13 cellular contexts compared by ENCODE assay signal in the genomic region with DNA sequence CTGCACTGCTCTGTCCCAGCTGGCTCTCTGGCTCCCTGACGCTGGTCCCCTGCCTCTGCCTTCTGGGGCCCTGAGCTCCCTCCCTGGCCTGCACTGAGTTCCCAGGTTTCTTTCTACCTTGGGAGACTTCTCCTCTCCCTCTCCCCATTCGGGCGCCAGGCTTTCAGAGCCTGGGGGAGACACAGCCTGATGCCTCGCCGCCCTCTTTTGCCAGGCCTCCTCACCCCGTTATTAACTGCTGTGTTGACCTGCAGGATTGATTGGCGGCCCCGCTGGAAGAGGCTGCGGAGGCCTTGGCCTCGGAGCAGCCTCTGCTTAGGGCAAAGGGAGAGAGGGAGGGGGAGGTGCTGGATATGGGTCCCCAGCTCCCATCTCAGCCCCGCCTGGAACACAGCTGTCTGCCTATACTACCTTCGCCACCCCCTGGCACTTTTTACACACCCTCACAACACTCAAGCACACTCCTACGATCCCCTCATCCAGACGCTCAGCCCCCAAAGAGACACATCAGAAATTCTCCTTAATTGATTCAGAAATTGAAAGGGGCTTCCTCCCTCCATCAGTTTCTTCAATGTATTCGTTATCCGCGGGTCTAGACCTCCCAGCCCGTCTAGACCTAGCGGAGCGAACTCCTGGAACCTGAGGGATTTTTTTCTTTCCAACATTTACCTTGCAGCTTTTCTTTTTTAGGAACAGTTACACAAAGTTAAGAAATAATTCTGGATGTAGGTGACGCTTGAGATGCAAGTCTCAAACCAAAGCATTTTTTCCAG. TPM values are rescaled to one million over a fixed set of nuclear protein-coding genes. Genes with fewer than 3 reads are reported as not detected.
DNase-seq lines count a peak whose midpoint lies in the region; ATAC-seq, FAIRE-seq and TF ChIP-seq lines count a peak whose summit lies in the region.
"Had no signal": no experiment of that assay in that cellular context is flagged by ENCODE, and none has a peak within 500 bp of the region (broad histone marks: within the 10 kb centered on the region; RNA-seq: fewer than 3 reads in every experiment).

No MANE protein-coding gene starts in this region.

- no peak for TF ChIP-seq CTCF in D721Med (IDR thresholded peaks at IDR 0.05; ENCODE audit: insufficient read depth, missing control alignments)

- H3K27me3 Mint-ChIP-seq in activated T-cell treated with anti-CD3 and anti-CD28 coated beads, Interleukin-2, amount 50 U/mL, for 4 hours (ENCODE audit: low read depth) = peaks cover 93% of the 10 kb centered on the region
- H3K27me3 Mint-ChIP-seq in activated T-helper 1 cell treated with anti-CD3 and anti-CD28 coated beads, Interleukin-12 subunit alpha, Interleukin-12 subunit beta, Interleukin-2, Interleukin-4 antibody, amounts not matched to agents 30 ng/mL and 10 ng/mL and 1 ng/mL, durations not matched to agents 14 hours and 24 hours and 36 hours (ENCODE audit: insufficient read depth) = peaks cover 91% of the 10 kb centered on the region
- peaks cover 34 to 45% (median 43%) of the 10 kb centered on the region in 3 donors for H3K27me3 Mint-ChIP-seq in immature natural killer cell (ENCODE audit: low read depth in 3 of 3)
- peaks cover 92% of the 10 kb centered on the region for H3K27me3 Mint-ChIP-seq in stimulated activated memory B cell treated with anti-CD40 and anti-IgM and Interleukin-4, amounts not matched to agents 10 μg/mL and 1 μg/mL and 100 μg/mL, for 72 hours

- FAIRE-seq in D721Med (lab: Jason Lieb, UNC) = no peak

- no peaks in the 10 kb centered on the region for H3K9me3 Mint-ChIP-seq in activated T-cell treated with anti-CD3 and anti-CD28 coated beads, Interleukin-2, amount 50 U/mL, for 4 hours
- H3K9me3 Mint-ChIP-seq in activated T-helper 1 cell treated with anti-CD3 and anti-CD28 coated beads, Interleukin-12 subunit alpha, Interleukin-12 subunit beta, Interleukin-2, Interleukin-4 antibody, amounts not matched to agents 30 ng/mL and 10 ng/mL and 1 ng/mL, durations not matched to agents 14 hours and 24 hours and 36 hours = no peaks in the 10 kb centered on the region
- H3K9me3 Mint-ChIP-seq in immature natural killer cell = no peaks in the 10 kb centered on the region
- no peaks in the 10 kb centered on the region for H3K9me3 Mint-ChIP-seq in stimulated activated memory B cell treated with anti-CD40 and anti-IgM and Interleukin-4, amounts not matched to agents 10 μg/mL and 1 μg/mL and 100 μg/mL, for 72 hours

- peaks cover 34% of the 10 kb centered on the region for H3K4me1 Mint-ChIP-seq in activated T-cell treated with anti-CD3 and anti-CD28 coated beads, Interleukin-2, amount 50 U/mL, for 4 hours (ENCODE audit: low read depth)
- H3K4me1 Mint-ChIP-seq in activated T-helper 1 cell treated with anti-CD3 and anti-CD28 coated beads, Interleukin-12 subunit alpha, Interleukin-12 subunit beta, Interleukin-2, Interleukin-4 antibody, amounts not matched to agents 30 ng/mL and 10 ng/mL and 1 ng/mL, durations not matched to agents 14 hours and 24 hours and 36 hours (ENCODE audit: low read depth) = peaks cover 11% of the 10 kb centered on the region
- peaks cover 18 to 23% of the 10 kb centered on the region in 2 donors for H3K4me1 Mint-ChIP-seq in immature natural killer cell
- peaks cover 52% of the 10 kb centered on the region for H3K4me1 Mint-ChIP-seq in stimulated activated memory B cell treated with anti-CD40 and anti-IgM and Interleukin-4, amounts not matched to agents 10 μg/mL and 1 μg/mL and 100 μg/mL, for 72 hours

- ATAC-seq in activated T-cell treated with anti-CD3 and anti-CD28 coated beads, Interleukin-2, amount 50 U/mL, for 4 hours = peak in 1 of 2 donors; percentile 22
- ATAC-seq in stimulated activated memory B cell treated with anti-CD40 and anti-IgM and Interleukin-4, amounts not matched to agents 10 μg/mL and 1 μg/mL and 100 μg/mL, for 72 hours = no peak
- ATAC-seq: body of pancreas, PC-3 had no signal

- H3K27ac Mint-ChIP-seq in activated T-helper 1 cell treated with anti-CD3 and anti-CD28 coated beads, Interleukin-12 subunit alpha, Interleukin-12 subunit beta, Interleukin-2, Interleukin-4 antibody, amounts not matched to agents 30 ng/mL and 10 ng/mL and 1 ng/mL, durations not matched to agents 14 hours and 24 hours and 36 hours = no peak overlapping the region
- no peak overlapping the region for H3K27ac Mint-ChIP-seq in immature natural killer cell
- H3K27ac Mint-ChIP-seq in stimulated activated memory B cell treated with anti-CD40 and anti-IgM and Interleukin-4, amounts not matched to agents 10 μg/mL and 1 μg/mL and 100 μg/mL, for 72 hours = peak overlapping the region; percentile 42

- no peaks in the 10 kb centered on the region for H3K36me3 Mint-ChIP-seq in activated T-cell treated with anti-CD3 and anti-CD28 coated beads, Interleukin-2, amount 50 U/mL, for 4 hours (ENCODE audit: insufficient read depth)
- H3K36me3 Mint-ChIP-seq in activated T-helper 1 cell treated with anti-CD3 and anti-CD28 coated beads, Interleukin-12 subunit alpha, Interleukin-12 subunit beta, Interleukin-2, Interleukin-4 antibody, amounts not matched to agents 30 ng/mL and 10 ng/mL and 1 ng/mL, durations not matched to agents 14 hours and 24 hours and 36 hours (ENCODE audit: low read depth) = no peaks in the 10 kb centered on the region
- H3K36me3 Mint-ChIP-seq in immature natural killer cell = no peaks in the 10 kb centered on the region
- H3K36me3 Mint-ChIP-seq in stimulated activated memory B cell treated with anti-CD40 and anti-IgM and Interleukin-4, amounts not matched to agents 10 μg/mL and 1 μg/mL and 100 μg/mL, for 72 hours = no peaks in the 10 kb centered on the region

- peak overlapping the region; percentile 48 for H3K4me3 Mint-ChIP-seq in activated T-cell treated with anti-CD3 and anti-CD28 coated beads, Interleukin-2, amount 50 U/mL, for 4 hours
- H3K4me3 Mint-ChIP-seq in activated T-helper 1 cell treated with anti-CD3 and anti-CD28 coated beads, Interleukin-12 subunit alpha, Interleukin-12 subunit beta, Interleukin-2, Interleukin-4 antibody, amounts not matched to agents 30 ng/mL and 10 ng/mL and 1 ng/mL, durations not matched to agents 14 hours and 24 hours and 36 hours = peak overlapping the region; percentile 1
- H3K4me3 Mint-ChIP-seq in immature natural killer cell = peak overlapping the region in 4 of 5 donors; percentile 17 to 83 (median 66)
- H3K4me3 Mint-ChIP-seq in stimulated activated memory B cell treated with anti-CD40 and anti-IgM and Interleukin-4, amounts not matched to agents 10 μg/mL and 1 μg/mL and 100 μg/mL, for 72 hours = peak overlapping the region; percentile 52

- no peak for DNase-seq in activated T-cell treated with anti-CD3 and anti-CD28 coated beads, Interleukin-2, amount 50 U/mL, for 4 hours
- DNase-seq in activated T-cell treated with anti-CD3 and anti-CD28 coated beads, Interleukin-2, amount 50 U/mL, for 1 hour = no peak
- no peak for DNase-seq in activated T-helper 1 cell treated with anti-CD3 and anti-CD28 coated beads, Interleukin-12 subunit alpha, Interleukin-12 subunit beta, Interleukin-2, Interleukin-4 antibody, amounts not matched to agents 30 ng/mL and 10 ng/mL and 1 ng/mL, durations not matched to agents 14 hours and 24 hours and 36 hours (ENCODE audit: low spot score)
- DNase-seq in immature natural killer cell (no peak), D721Med (ENCODE audit: insufficient read length, low spot score) (no peak), dedifferentiated amniotic fluid mesenchymal stem cell (ENCODE audit: extremely low spot score) (no peak), LoVo (ENCODE audit: low spot score) (no peak)
- DNase-seq: body of pancreas, erythroblast, PC-3 had no signal

- intact Hi-C loops in activated T-helper 1 cell treated with anti-CD3 and anti-CD28 coated beads, Interleukin-12 subunit alpha, Interleukin-12 subunit beta, Interleukin-2, Interleukin-4 antibody, amounts not matched to agents 30 ng/mL and 10 ng/mL and 1 ng/mL, durations not matched to agents 14 hours and 24 hours and 36 hours (cut with micrococcal nuclease) = loop anchor here (10.0 kb wide), 1 partner anchor 327 kb away; the partner anchor contains the start of gene KAZALD1

RNA-seq across cellular contexts. Expression of gene PAX2, which starts 7.1 kb away (rescaled TPM):
- not detected for total RNA-seq in activated T-cell treated with anti-CD3 and anti-CD28 coated beads, Interleukin-2, amount 50 U/mL, for 4 hours
- total RNA-seq in activated T-helper 1 cell treated with anti-CD3 and anti-CD28 coated beads, Interleukin-12 subunit alpha, Interleukin-12 subunit beta, Interleukin-2, Interleukin-4 antibody, amounts not matched to agents 30 ng/mL and 10 ng/mL and 1 ng/mL, durations not matched to agents 14 hours and 24 hours and 36 hours = not detected in 2 replicates
- polyA plus RNA-seq in immature natural killer cell = not detected
- total RNA-seq: activated CD8-positive, alpha-beta memory T cell treated with anti-CD3 and anti-CD28 coated beads for 36 hours; PC-3; T-helper 1 cell treated with Interleukin-12 subunit alpha and Interleukin-12 subunit beta and Interleukin-4 antibody, amounts not matched to agents 30 ng/mL and 1 ng/mL, for 36 hours had no signal

Comparison
In these comparisons a context has a peak if more than half of its experiments do, and no peak if none do; other contexts are left out.
1. H3K4me3 Mint-ChIP-seq: peak in every context shown above with its lines; median percentile 66 in immature natural killer cell; 52 in stimulated activated memory B cell treated with anti-CD40 and anti-IgM and Interleukin-4, amounts not matched to agents 10 μg/mL and 1 μg/mL and 100 μg/mL, for 72 hours; 48 in activated T-cell treated with anti-CD3 and anti-CD28 coated beads, Interleukin-2, amount 50 U/mL, for 4 hours; 1 in activated T-helper 1 cell treated with anti-CD3 and anti-CD28 coated beads, Interleukin-12 subunit alpha, Interleukin-12 subunit beta, Interleukin-2, Interleukin-4 antibody, amounts not matched to agents 30 ng/mL and 10 ng/mL and 1 ng/mL, durations not matched to agents 14 hours and 24 hours and 36 hours.